1 cellular context compared by ENCODE assay signal in genomic region chr13:50133277-50133953, GRCh38.
TF ChIP-seq lines count a peak whose summit lies in the region.

No MANE protein-coding gene starts in this region.

TF ChIP-seq in H1, 55 proteins besides CTCF, POLR2A, EP300 and RAD21:
- TF ChIP-seq GABPA (IDR thresholded peaks at IDR 0.05; ENCODE audit: borderline replicate concordance, insufficient read depth, low read length) (0 out of 2 replicates have a peak, but pooled peaks have one; percentile 35), ATF2 (IDR thresholded peaks at IDR 0.05; ENCODE audit: low read length) (no peak), EZH2 (IDR thresholded peaks at IDR 0.05; ENCODE audit: low read depth, low read length, severe bottlenecking) (peak; percentile 98), JUND (IDR thresholded peaks at IDR 0.05; ENCODE audit: low read length) (no peak), KDM4A (IDR thresholded peaks at IDR 0.05; ENCODE audit: low read depth, low read length, severe bottlenecking) (peak; percentile 57), CBX8 (IDR thresholded peaks at IDR 0.05; ENCODE audit: borderline replicate concordance, low read depth, low read length) (no peak; the same call in 1 of the 2 replicates), TBP (IDR thresholded peaks at IDR 0.05; ENCODE audit: low read depth, low read length) (peak; percentile 18; the same call in 1 of the 2 replicates), POU5F1 (IDR thresholded peaks at IDR 0.05; ENCODE audit: low read depth, low read length) (no peak), RNF2 (IDR thresholded peaks at IDR 0.05; ENCODE audit: borderline replicate concordance, low read depth, low read length, missing control alignments, poor library complexity, severe bottlenecking) (peak; percentile 79), BACH1 (IDR thresholded peaks at IDR 0.05; ENCODE audit: low read length) (no peak), YY1 (IDR thresholded peaks at IDR 0.05; ENCODE audit: low read depth, low read length) (no peak), SUZ12 (IDR thresholded peaks at IDR 0.05; ENCODE audit: low read length) (peak; percentile 90), BCL11A (IDR thresholded peaks at IDR 0.05; ENCODE audit: low read depth in 2 of 2, low read length in 2 of 2) (no peak)
TF ChIP-seq in H1: peak in this region for 6.
